Comparison of ENCODE assay signal across 20 cellular contexts in the genomic region with DNA sequence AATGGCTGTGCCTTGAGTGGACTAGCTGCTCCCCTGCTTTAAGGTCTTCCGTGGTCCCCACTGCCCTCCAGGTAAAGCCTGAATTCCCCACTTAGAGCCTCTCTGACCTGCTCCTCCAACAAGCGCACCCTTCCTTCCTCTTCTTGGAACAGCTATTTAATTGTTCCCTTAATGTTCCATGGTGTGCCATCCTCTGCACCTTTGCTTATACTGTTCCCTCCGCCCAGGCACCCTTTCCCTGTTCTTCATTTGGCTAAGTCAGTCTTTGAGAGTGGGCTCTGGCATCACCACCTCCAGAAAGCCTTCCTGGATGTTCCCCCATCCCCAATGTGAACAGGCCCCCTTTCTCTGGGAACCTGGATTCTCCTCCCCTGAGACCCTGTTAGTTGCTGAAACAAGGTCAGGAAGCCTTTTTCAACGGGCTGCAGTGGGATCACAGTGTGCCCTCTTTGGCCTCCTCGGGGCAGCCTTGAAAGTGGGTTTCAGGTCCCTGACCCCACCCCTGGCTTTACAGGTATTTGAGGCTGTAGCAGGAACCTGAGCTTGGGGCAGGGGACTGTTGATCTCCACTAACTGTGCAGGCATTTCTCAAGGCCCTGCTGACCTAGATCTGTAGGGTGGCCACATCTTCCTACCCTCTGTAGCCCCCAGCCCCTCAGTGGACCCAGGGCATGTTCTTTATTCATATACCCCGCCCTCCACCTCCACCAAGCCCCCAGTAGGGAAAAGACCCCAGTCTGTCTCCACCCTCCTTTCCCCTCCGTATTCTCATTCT. TPM values are rescaled to one million over a fixed set of nuclear protein-coding genes. Genes with fewer than 3 reads are reported as not detected.
DNase-seq lines count a peak whose midpoint lies in the region; ATAC-seq and TF ChIP-seq lines count a peak whose summit lies in the region.
"Had no signal": no experiment of that assay in that cellular context is flagged by ENCODE, and none has a peak within 500 bp of the region (broad histone marks: within the 10 kb centered on the region; RNA-seq: fewer than 3 reads in every experiment).

No MANE protein-coding gene starts in this region.

- BruUV-seq in PC-9 (replicated peaks; lab: Mats Ljungman, UMichigan), result no TSS peak

- H3K27ac ChIP-seq in PC-9 (peak overlapping the region; percentile 75), cingulate gyrus (ENCODE audit: low read depth, low read length) (peak overlapping the region; percentile 60), temporal lobe (ENCODE audit: low read depth, low read length) (peak overlapping the region; percentile 51)
- H3K27ac ChIP-seq: BLaER1 treated with 17β-estradiol and CSF1 and Interleukin-3, amounts not matched to agents 10 nM and 100 nM; foreskin keratinocyte; SJSA1 had no signal

- no peak overlapping the region for H3K4me3 Mint-ChIP-seq in nephron progenitor cell
- H3K4me3 Mint-ChIP-seq: activated CD4-positive, alpha-beta T cell treated with anti-CD3 and anti-CD28 coated beads, Interleukin-2, amount 10 ng/mL, durations not matched to agents 24 days and 14 days; activated naive CD4-positive, alpha-beta T cell treated with anti-CD3 and anti-CD28 coated beads, Interleukin-2, amount 50 U/mL, for 24 hours; natural killer cell treated with Interleukin-12 subunit alpha and Interleukin-12 subunit beta and Interleukin-15 and Interleukin-18, amount 100 ng/mL, for 72 hours had no signal

- peaks cover 15% of the 10 kb centered on the region; the same call in 1 of the 2 replicates for H3K36me3 ChIP-seq in PC-9 (ENCODE audit: low read depth)
- H3K36me3 ChIP-seq: BLaER1 treated with 17β-estradiol and CSF1 and Interleukin-3, amounts not matched to agents 10 nM and 100 nM; SJSA1 had no signal

- H3K27me3 Mint-ChIP-seq in nephron progenitor cell (ENCODE audit: low read depth, poor library complexity), result peaks cover 3% of the 10 kb centered on the region
- H3K27me3 Mint-ChIP-seq: activated CD4-positive, alpha-beta T cell treated with anti-CD3 and anti-CD28 coated beads, Interleukin-2, amount 10 ng/mL, durations not matched to agents 24 days and 14 days; activated naive CD4-positive, alpha-beta T cell treated with anti-CD3 and anti-CD28 coated beads, Interleukin-2, amount 50 U/mL, for 24 hours had no signal

- H3K9me3 ChIP-seq in PC-9 (ENCODE audit: insufficient read depth, low read depth), result no peaks in the 10 kb centered on the region
- H3K9me3 ChIP-seq: BLaER1 treated with 17β-estradiol and CSF1 and Interleukin-3, amounts not matched to agents 10 nM and 100 nM; SJSA1 had no signal

- no peaks in the 10 kb centered on the region for H3K27me3 ChIP-seq in PC-9 (ENCODE audit: insufficient read depth, low read depth)
- H3K27me3 ChIP-seq: BLaER1 treated with 17β-estradiol and CSF1 and Interleukin-3, amounts not matched to agents 10 nM and 100 nM; SJSA1 had no signal

- intact Hi-C loops in PC-9 (cut with micrococcal nuclease; ENCODE audit: unreplicated experiment), result loop anchor here (1.0 to 5.0 kb wide), 4 partner anchors 22 to 124 kb away; no protein-coding TSS in a partner anchor

- peaks cover 7% of the 10 kb centered on the region for H3K36me3 Mint-ChIP-seq in nephron progenitor cell (ENCODE audit: low read depth)
- no peaks in the 10 kb centered on the region for H3K36me3 Mint-ChIP-seq in activated naive CD4-positive, alpha-beta T cell treated with anti-CD3 and anti-CD28 coated beads, Interleukin-2, amount 50 U/mL, for 72 hours
- H3K36me3 Mint-ChIP-seq: activated naive CD4-positive, alpha-beta T cell treated with anti-CD3 and anti-CD28 coated beads, Interleukin-2, amount 50 U/mL, for 24 hours; natural killer cell treated with Interleukin-12 subunit alpha and Interleukin-12 subunit beta and Interleukin-15 and Interleukin-18, amount 100 ng/mL, for 72 hours had no signal

- ATAC-seq in HG02798 (IDR thresholded peaks at IDR 0.05; ENCODE audit: poor library complexity, unreplicated experiment), result no peak
- no peak for ATAC-seq in activated naive CD4-positive, alpha-beta T cell treated with anti-CD3 and anti-CD28 coated beads, Interleukin-2, amount 50 U/mL, for 72 hours
- ATAC-seq: foreskin keratinocyte; natural killer cell treated with Interleukin-12 subunit alpha and Interleukin-12 subunit beta and Interleukin-15 and Interleukin-18, amount 100 ng/mL, for 72 hours had no signal

- TF ChIP-seq CTCF in PC-9 (conservative IDR thresholded peaks at IDR 0.05) (no peak), nephron progenitor cell (IDR thresholded peaks at IDR 0.05) (no peak)

- H3K4me1 Mint-ChIP-seq in nephron progenitor cell, result peaks cover 58% of the 10 kb centered on the region
- H3K4me1 Mint-ChIP-seq: activated CD4-positive, alpha-beta T cell treated with anti-CD3 and anti-CD28 coated beads, Interleukin-2, amount 10 ng/mL, durations not matched to agents 24 days and 14 days; activated naive CD4-positive, alpha-beta T cell treated with anti-CD3 and anti-CD28 coated beads, Interleukin-2, amount 50 U/mL, for 24 hours had no signal

- peaks cover 65% of the 10 kb centered on the region for H3F3A ChIP-seq in PC-9 (ENCODE audit: insufficient read depth, low read depth)

- POLR2A ChIA-PET in PC-9 (lab: Charles Lee; ENCODE audit: unreplicated experiment), result interaction anchor here (0.6 to 1.2 kb wide), 2 partner anchors 18 to 66 kb away, joined by 3 to 17 read pairs; no protein-coding TSS in a partner anchor

- no peak overlapping the region for H3K4me3 ChIP-seq in PC-9
- H3K4me3 ChIP-seq: BLaER1 treated with 17β-estradiol and CSF1 and Interleukin-3, amounts not matched to agents 10 nM and 100 nM; lung; SJSA1 had no signal

- H3K79me2 ChIP-seq in PC-9 (ENCODE audit: low read depth), result no peaks in the 10 kb centered on the region

- H3K4me1 ChIP-seq in PC-9 (replicated peaks; ENCODE audit: insufficient read depth), result peaks cover 46% of the 10 kb centered on the region
- H3K4me1 ChIP-seq: foreskin keratinocyte had no signal

- no peak for DNase-seq in PC-9
- no peak for DNase-seq in nephron progenitor cell
- DNase-seq in CD1c-positive myeloid dendritic cell (ENCODE audit: extremely low spot score), result no peak
- DNase-seq in activated naive CD4-positive, alpha-beta T cell treated with anti-CD3 and anti-CD28 coated beads, Interleukin-2, amount 50 U/mL, for 72 hours (ENCODE audit: low spot score in 2 of 2), result no peak
- DNase-seq: activated CD4-positive, alpha-beta T cell treated with anti-CD3 and anti-CD28 coated beads, Interleukin-2, amount 10 ng/mL, durations not matched to agents 24 days and 14 days; activated T-cell treated with anti-CD3 and anti-CD28 coated beads for 4 hours; central memory CD4-positive, alpha-beta T cell; DMS53; foreskin keratinocyte; small intestine; stimulated activated naive CD4-positive, alpha-beta T cell had no signal

- H3K27ac Mint-ChIP-seq in nephron progenitor cell, result peak overlapping the region; percentile 41
- H3K27ac Mint-ChIP-seq in activated naive CD4-positive, alpha-beta T cell treated with anti-CD3 and anti-CD28 coated beads, Interleukin-2, amount 50 U/mL, for 72 hours, result no peak overlapping the region
- H3K27ac Mint-ChIP-seq: activated CD4-positive, alpha-beta T cell treated with anti-CD3 and anti-CD28 coated beads, Interleukin-2, amount 10 ng/mL, durations not matched to agents 24 days and 14 days; natural killer cell treated with Interleukin-12 subunit alpha and Interleukin-12 subunit beta and Interleukin-15 and Interleukin-18, amount 100 ng/mL, for 72 hours had no signal

- no peak overlapping the region for H2AFZ ChIP-seq in PC-9

- CTCF ChIA-PET in PC-9 (lab: Charles Lee), result interaction anchor here (0.6 to 0.9 kb wide), 2 partner anchors 31 to 59 kb away, joined by 3 read pairs; no protein-coding TSS in a partner anchor

- no peaks in the 10 kb centered on the region for H3K9me2 ChIP-seq in PC-9 (ENCODE audit: insufficient read depth)

- no peaks in the 10 kb centered on the region for H3K9me3 Mint-ChIP-seq in nephron progenitor cell
- no peaks in the 10 kb centered on the region for H3K9me3 Mint-ChIP-seq in activated naive CD4-positive, alpha-beta T cell treated with anti-CD3 and anti-CD28 coated beads, Interleukin-2, amount 50 U/mL, for 72 hours
- H3K9me3 Mint-ChIP-seq: activated CD4-positive, alpha-beta T cell treated with anti-CD3 and anti-CD28 coated beads, Interleukin-2, amount 10 ng/mL, durations not matched to agents 24 days and 14 days; activated naive CD4-positive, alpha-beta T cell treated with anti-CD3 and anti-CD28 coated beads, Interleukin-2, amount 50 U/mL, for 24 hours; natural killer cell treated with Interleukin-12 subunit alpha and Interleukin-12 subunit beta and Interleukin-15 and Interleukin-18, amount 100 ng/mL, for 72 hours had no signal

- H3K4me2 ChIP-seq in PC-9, result peak overlapping the region; percentile 58

- no peaks in the 10 kb centered on the region for H4K20me1 ChIP-seq in PC-9 (ENCODE audit: insufficient read depth)

RNA-seq across cellular contexts. Expression of gene ISLR, which starts 5.0 kb away (rescaled TPM):
- not detected in 2 replicates for total RNA-seq in PC-9 (2021)
- total RNA-seq in temporal lobe, result 12.0 TPM
- not detected for total RNA-seq in activated naive CD4-positive, alpha-beta T cell treated with anti-CD3 and anti-CD28 coated beads, Interleukin-2, amount 50 U/mL, for 72 hours
- total RNA-seq: activated CD4-positive, alpha-beta T cell treated with anti-CD3 and anti-CD28 coated beads, Interleukin-2, amount 10 ng/mL, durations not matched to agents 24 days and 14 days; foreskin keratinocyte; HT-29; natural killer cell treated with Interleukin-12 subunit alpha and Interleukin-12 subunit beta and Interleukin-15 and Interleukin-18, amount 100 ng/mL, for 72 hours; SJSA1 had no signal

RNA-seq across cellular contexts. Expression of gene STRA6, which starts 24.1 kb away (rescaled TPM):
- total RNA-seq in PC-9 (2021) (64.9 and 83.6 TPM in 2 replicates), temporal lobe (4.4 TPM)
- under 1 TPM in 1 of 2 donors, not detected in 1; 0.14 TPM for total RNA-seq in activated naive CD4-positive, alpha-beta T cell treated with anti-CD3 and anti-CD28 coated beads, Interleukin-2, amount 50 U/mL, for 72 hours
- total RNA-seq: activated CD4-positive, alpha-beta T cell treated with anti-CD3 and anti-CD28 coated beads, Interleukin-2, amount 10 ng/mL, durations not matched to agents 24 days and 14 days; foreskin keratinocyte; natural killer cell treated with Interleukin-12 subunit alpha and Interleukin-12 subunit beta and Interleukin-15 and Interleukin-18, amount 100 ng/mL, for 72 hours had no signal

RNA-seq across cellular contexts. Expression of gene ISLR2, which starts 48.1 kb away (rescaled TPM):
- 0.15 and 0.25 TPM in 2 replicates for total RNA-seq in PC-9 (2021)
- 176 TPM for total RNA-seq in temporal lobe
- not detected for total RNA-seq in activated naive CD4-positive, alpha-beta T cell treated with anti-CD3 and anti-CD28 coated beads, Interleukin-2, amount 50 U/mL, for 72 hours
- total RNA-seq: activated CD4-positive, alpha-beta T cell treated with anti-CD3 and anti-CD28 coated beads, Interleukin-2, amount 10 ng/mL, durations not matched to agents 24 days and 14 days; foreskin keratinocyte; HT-29; natural killer cell treated with Interleukin-12 subunit alpha and Interleukin-12 subunit beta and Interleukin-15 and Interleukin-18, amount 100 ng/mL, for 72 hours; SJSA1 had no signal

RNA-seq across cellular contexts. Expression of gene CCDC33, which starts 57.6 kb away (rescaled TPM):
- total RNA-seq in PC-9 (2021) (7.5 and 15.4 TPM in 2 replicates), temporal lobe (0.25 TPM)
- total RNA-seq in activated naive CD4-positive, alpha-beta T cell treated with anti-CD3 and anti-CD28 coated beads, Interleukin-2, amount 50 U/mL, for 72 hours, result not detected
- total RNA-seq: activated CD4-positive, alpha-beta T cell treated with anti-CD3 and anti-CD28 coated beads, Interleukin-2, amount 10 ng/mL, durations not matched to agents 24 days and 14 days; foreskin keratinocyte; natural killer cell treated with Interleukin-12 subunit alpha and Interleukin-12 subunit beta and Interleukin-15 and Interleukin-18, amount 100 ng/mL, for 72 hours; SJSA1 had no signal

Comparison
In these comparisons a context has a peak if more than half of its experiments do, and no peak if none do; other contexts are left out.
1. RNA of gene ISLR, which starts 5.0 kb away (total RNA-seq): 12.0 TPM in temporal lobe (single experiment); not detected in PC-9 and not detected in activated naive CD4-positive, alpha-beta T cell treated with anti-CD3 and anti-CD28 coated beads, Interleukin-2, amount 50 U/mL, for 72 hours; every median in the first group is over 10 times any median in the second.
2. RNA of gene STRA6, which starts 24.1 kb away (total RNA-seq): 64.9 to 83.6 TPM in PC-9; 4.4 TPM in temporal lobe (single experiment) and 0.14 TPM in activated naive CD4-positive, alpha-beta T cell treated with anti-CD3 and anti-CD28 coated beads, Interleukin-2, amount 50 U/mL, for 72 hours; every median in the first group is over 10 times any median in the second.
3. RNA of gene ISLR2, which starts 48.1 kb away (total RNA-seq): 176 TPM in temporal lobe (single experiment); 0.15 to 0.25 TPM in PC-9 and not detected in activated naive CD4-positive, alpha-beta T cell treated with anti-CD3 and anti-CD28 coated beads, Interleukin-2, amount 50 U/mL, for 72 hours; every median in the first group is over 100 times any median in the second.
4. Peak in every context shown above with its lines, with median percentiles within 50 percentile points of each other: H3K27ac ChIP-seq.